Comparison of ENCODE assay signal across 30 cellular contexts in the genomic region with DNA sequence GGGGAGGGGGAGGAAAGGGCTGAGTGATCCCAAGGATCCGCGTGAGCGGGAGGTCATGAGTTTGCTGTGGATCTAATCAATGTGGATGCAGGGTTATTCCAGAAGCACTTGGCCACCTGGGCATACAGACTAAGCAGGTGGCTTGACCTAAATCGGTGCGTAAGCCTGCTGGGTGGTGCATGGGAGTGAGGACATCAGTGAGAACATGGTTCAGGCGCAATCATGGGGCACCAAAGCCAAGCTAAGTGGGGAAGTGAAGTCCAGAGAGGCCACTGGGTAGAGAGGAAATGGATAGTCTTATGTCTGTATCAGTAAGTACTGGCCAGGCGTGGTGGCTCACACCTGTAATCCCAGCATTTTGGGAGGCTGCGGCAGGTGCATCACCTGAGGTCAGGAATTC. TPM values are rescaled to one million over a fixed set of nuclear protein-coding genes. Genes with fewer than 3 reads are reported as not detected.
DNase-seq lines count a peak whose midpoint lies in the region; ATAC-seq, FAIRE-seq and TF ChIP-seq lines count a peak whose summit lies in the region.
"Had no signal": no experiment of that assay in that cellular context is flagged by ENCODE, and none has a peak within 500 bp of the region (broad histone marks: within the 10 kb centered on the region; RNA-seq: fewer than 3 reads in every experiment).

No MANE protein-coding gene starts in this region.

- DNase-seq in GM12891 (ENCODE audit: insufficient read length, low spot score): no peak
- no peak for DNase-seq in GM12878 (ENCODE audit: low read depth, low spot score)
- no peak for DNase-seq in neural progenitor cell (ENCODE audit: low spot score)
- peak; percentile 26 to 35 for DNase-seq in suprapubic skin (ENCODE audit: low spot score in 2 of 2)
- no peak for DNase-seq in cerebellar nuclear complex (lab: John Stamatoyannopoulos, UW)
- no peak for DNase-seq in activated naive CD4-positive, alpha-beta T cell treated with anti-CD3 and anti-CD28 coated beads, Interleukin-2, amount 50 U/mL, for 16 hours
- DNase-seq in CD4-positive, alpha-beta memory T cell: no peak
- DNase-seq: CD4-positive, CD25-positive, alpha-beta regulatory T cell; DMS53; KBM-7; NCI-H1105 treated with DMSO at 0.1 percent for 48 hours; NCI-H146; NCI-H1930; NCI-H446; NCI-H524 treated with DMSO at 0.1 percent for 48 hours; NCI-H774; NK-92 treated with Interleukin-12 subunit alpha and Interleukin-12 subunit beta, amount 100 ng/mL, for 24 hours; PC-9; Right ventricle myocardium superior had no signal

- H4K20me1 ChIP-seq in GM12878 (ENCODE audit: control insufficient read depth, insufficient read depth) (no peaks in the 10 kb centered on the region), neural progenitor cell (ENCODE audit: low read depth) (no peaks in the 10 kb centered on the region)
- H4K20me1 ChIP-seq: BLaER1 had no signal

- peaks cover 6% of the 10 kb centered on the region for H3K9me3 Mint-ChIP-seq in neural progenitor cell
- peaks cover 0 to 9% (median 1%) of the 10 kb centered on the region in 8 donors for H3K9me3 Mint-ChIP-seq in CD4-positive, alpha-beta memory T cell

- H3K27ac ChIP-seq in GM12878 (ENCODE audit: control insufficient read depth, insufficient read depth) (no peak overlapping the region), neural progenitor cell (no peak overlapping the region), suprapubic skin (no peak overlapping the region)
- H3K27ac ChIP-seq in CD4-positive, alpha-beta memory T cell (ENCODE audit: low read depth, low read length): no peak overlapping the region
- H3K27ac ChIP-seq: BLaER1, PC-9 had no signal

- TF ChIP-seq CTCF in GM12878 (IDR thresholded peaks at IDR 0.05 in 2 of 3, conservative IDR thresholded peaks at IDR 0.05 in 1 of 3; ENCODE audit: control insufficient read depth in 2 of 3, extremely low read depth in 1 of 3, insufficient read depth in 1 of 3, low read depth in 3 of 3, low read length in 3 of 3) (no peak), neural progenitor cell (IDR thresholded peaks at IDR 0.05) (no peak), suprapubic skin (IDR thresholded peaks at IDR 0.05) (no peak)

- POLR2A ChIA-PET in GM12878 (lab: Charles Lee): interaction anchor here (1.0 to 1.8 kb wide), 2 partner anchors 8 to 11 kb away, joined by 3 to 4 read pairs; no protein-coding TSS in a partner anchor
- POLR2A ChIA-PET in CD4-positive, alpha-beta memory T cell (lab: Charles Lee; ENCODE audit: partially characterized antibody): no interaction called here

- ATAC-seq in GM12878: no peak

- no peaks in the 10 kb centered on the region for H3K27me3 ChIP-seq in GM12878 (replicated peaks in 1 of 2; ENCODE audit: control insufficient read depth in 2 of 2, insufficient read depth in 2 of 2, low read length in 1 of 2)
- peaks cover 7% of the 10 kb centered on the region for H3K27me3 ChIP-seq in neural progenitor cell
- peaks cover 20% of the 10 kb centered on the region for H3K27me3 ChIP-seq in suprapubic skin
- H3K27me3 ChIP-seq in CD4-positive, alpha-beta memory T cell (ENCODE audit: insufficient read depth, low read length): no peaks in the 10 kb centered on the region
- H3K27me3 ChIP-seq: BLaER1 had no signal

- TF ChIP-seq RAD21 in GM12878 (IDR thresholded peaks at IDR 0.05; ENCODE audit: insufficient read depth, low read depth, low read length): no peak

- H3K4me3 Mint-ChIP-seq in neural progenitor cell: peak overlapping the region; percentile 19
- H3K4me3 Mint-ChIP-seq in CD4-positive, alpha-beta memory T cell: no peak overlapping the region
- H3K4me3 Mint-ChIP-seq: CD4-positive, CD25-positive, alpha-beta regulatory T cell had no signal

- H3K4me1 ChIP-seq in GM12878 (ENCODE audit: control insufficient read depth, insufficient read depth, low read length) (no peaks in the 10 kb centered on the region), neural progenitor cell (no peaks in the 10 kb centered on the region), suprapubic skin (no peaks in the 10 kb centered on the region)
- H3K4me1 ChIP-seq in CD4-positive, alpha-beta memory T cell (ENCODE audit: insufficient read depth, low read length): no peaks in the 10 kb centered on the region
- H3K4me1 ChIP-seq: BLaER1 had no signal

- no TSS peak for BruUV-seq in GM12878 (replicated peaks; lab: Mats Ljungman, UMichigan)

- no peaks in the 10 kb centered on the region for H3K36me3 Mint-ChIP-seq in neural progenitor cell
- H3K36me3 Mint-ChIP-seq in CD4-positive, alpha-beta memory T cell: peaks cover 0 to 5% of the 10 kb centered on the region in 2 donors

- RAD21 ChIA-PET in GM12878 (lab: Charles Lee; ENCODE audit: unreplicated experiment): no interaction called here

- TF ChIP-seq POLR2A in GM12891 (IDR thresholded peaks at IDR 0.05; ENCODE audit: low read depth, low read length) (peak; percentile 48; the same call in 1 of the 2 replicates), GM12878 (IDR thresholded peaks at IDR 0.05; ENCODE audit: low read depth, low read length) (peak; percentile 47), suprapubic skin (IDR thresholded peaks at IDR 0.05) (no peak)

- FAIRE-seq in GM12891 (lab: Jason Lieb, UNC) (peak; percentile 48), GM12878 (lab: Jason Lieb, UNC) (no peak)
- FAIRE-seq: A204.1, G401.6, GM19239, H54, HTR-8/SVneo had no signal

- H3K9me3 ChIP-seq in GM12878 (replicated peaks; ENCODE audit: control insufficient read depth, insufficient read depth, low read length): peaks cover 11% of the 10 kb centered on the region
- no peaks in the 10 kb centered on the region for H3K9me3 ChIP-seq in neural progenitor cell (ENCODE audit: low read depth)
- peaks cover 3% of the 10 kb centered on the region for H3K9me3 ChIP-seq in suprapubic skin
- H3K9me3 ChIP-seq in CD4-positive, alpha-beta memory T cell (ENCODE audit: control insufficient read depth in 1 of 2, low read length in 2 of 2): no peaks in the 10 kb centered on the region
- H3K9me3 ChIP-seq: BLaER1 had no signal

- SMC1A ChIA-PET in GM12878 (lab: Charles Lee; ENCODE audit: uncharacterized antibody, unreplicated experiment): interaction anchor here (1.4 kb wide), 1 partner anchor 12 kb away, joined by 3 read pairs; no protein-coding TSS in a partner anchor

- CTCF ChIA-PET in GM12878 (lab: Yijun Ruan, JAX): no interaction called here
- CTCF ChIA-PET in CD4-positive, alpha-beta memory T cell (lab: Charles Lee; ENCODE audit: partially characterized antibody): interaction anchor here (0.7 kb wide), 1 partner anchor 26 kb away, joined by 3 read pairs; no protein-coding TSS in a partner anchor

- H3K9ac ChIP-seq in GM12878 (ENCODE audit: control insufficient read depth, insufficient read depth, low read length): no peak overlapping the region
- no peak overlapping the region for H3K9ac ChIP-seq in neural progenitor cell
- H3K9ac ChIP-seq: BLaER1 had no signal

- H3K79me2 ChIP-seq in GM12878 (ENCODE audit: control insufficient read depth, insufficient read depth, low read length): no peaks in the 10 kb centered on the region; the same call in 1 of the 2 replicates
- H3K79me2 ChIP-seq in neural progenitor cell (ENCODE audit: low read depth): no peaks in the 10 kb centered on the region

- intact Hi-C loops in GM12878 (cut with micrococcal nuclease; ENCODE audit: unreplicated experiment): no loop called here
- intact Hi-C loops in CD4-positive, alpha-beta memory T cell (cut with micrococcal nuclease): no loop called here

- TF ChIP-seq EP300 in GM12878 (IDR thresholded peaks at IDR 0.05; ENCODE audit: borderline replicate concordance in 1 of 2, control insufficient read depth in 1 of 2, low read depth in 2 of 2, low read length in 2 of 2): no peak
- no peak for TF ChIP-seq EP300 in suprapubic skin (IDR thresholded peaks at IDR 0.05)

- H3K36me3 ChIP-seq in GM12878 (ENCODE audit: control insufficient read depth in 2 of 2, insufficient read depth in 2 of 2, low read length in 1 of 2) (peaks cover 12 to 66% of the 10 kb centered on the region in 2 experiments), neural progenitor cell (no peaks in the 10 kb centered on the region), suprapubic skin (no peaks in the 10 kb centered on the region)
- no peaks in the 10 kb centered on the region for H3K36me3 ChIP-seq in CD4-positive, alpha-beta memory T cell (ENCODE audit: insufficient read depth, low read length)
- H3K36me3 ChIP-seq: BLaER1 had no signal

- WGBS in GM12878 (ENCODE audit: insufficient coverage, insufficient replicate concordance, low lambda C conversion rate, missing lambda C conversion rate): 93% methylated on average over 8 of the region's 8 CpGs
- WGBS in suprapubic skin: 90% methylated on average over 8 of the region's 8 CpGs

- H3F3A ChIP-seq in neural progenitor cell (ENCODE audit: low read depth): no peaks in the 10 kb centered on the region

- in situ Hi-C loops in GM12878 (cut with MboI): no loop called here

- H3K4me3 ChIP-seq in GM12878 (no peak overlapping the region), neural progenitor cell (no peak overlapping the region), suprapubic skin (no peak overlapping the region)
- H3K4me3 ChIP-seq in CD4-positive, alpha-beta memory T cell (ENCODE audit: low read length in 2 of 2): no peak overlapping the region
- H3K4me3 ChIP-seq: BLaER1, PC-9 had no signal

- no peaks in the 10 kb centered on the region for H3K4me1 Mint-ChIP-seq in neural progenitor cell
- H3K4me1 Mint-ChIP-seq in CD4-positive, alpha-beta memory T cell: no peaks in the 10 kb centered on the region

- H2AFZ ChIP-seq in GM12878 (ENCODE audit: control insufficient read depth, low read depth, low read length): no peak overlapping the region
- no peak overlapping the region for H2AFZ ChIP-seq in neural progenitor cell (replicated peaks)
- H2AFZ ChIP-seq: PC-9 had no signal

- no peak overlapping the region for H3K4me2 ChIP-seq in GM12878 (ENCODE audit: control insufficient read depth, insufficient read depth)
- H3K4me2 ChIP-seq in neural progenitor cell: no peak overlapping the region
- H3K4me2 ChIP-seq: BLaER1, PC-9 had no signal

- peaks cover 6% of the 10 kb centered on the region for H3K27me3 Mint-ChIP-seq in neural progenitor cell (ENCODE audit: insufficient read depth, low read depth)
- H3K27me3 Mint-ChIP-seq in CD4-positive, alpha-beta memory T cell: peaks cover 2 to 4% of the 10 kb centered on the region in 2 donors

- H3K27ac Mint-ChIP-seq in neural progenitor cell: no peak overlapping the region
- H3K27ac Mint-ChIP-seq in CD4-positive, alpha-beta memory T cell: no peak overlapping the region
- H3K27ac Mint-ChIP-seq: CD4-positive, CD25-positive, alpha-beta regulatory T cell had no signal

RNA-seq across cellular contexts. Expression of a gene that starts 18.9 kb away (rescaled TPM):
- polyA plus RNA-seq in GM12891 (2012; ENCODE audit: low read depth, missing spikeins): 1.4 TPM
- total RNA-seq in GM12878 (2013; cell fraction: nucleolus; rRNA removed): 51.1 and 52.2 TPM in 2 replicates
- 1.5 and 1.8 TPM in 2 replicates for total RNA-seq in GM12878 (2014; rRNA removed)
- 1.3 and 1.4 TPM in 2 replicates for total RNA-seq in GM12878 (2014; rRNA removed; fragmentation: Illumina TruSeq; extraction: Trizol)
- 2.8 and 3.1 TPM in 2 replicates for total RNA-seq in GM12878 (2021)
- polyA plus RNA-seq in GM12878 (2011; ENCODE audit: low read depth): 1.3 TPM
- polyA plus RNA-seq in GM12878 (2011; rRNA removed): 0.76 and 1.2 TPM in 2 replicates
- polyA plus RNA-seq in GM12878 (2011; cell fraction: cytosol; rRNA removed): 1.1 and 1.5 TPM in 2 replicates
- polyA plus RNA-seq in GM12878 (2011; cell fraction: nucleus; rRNA removed): 8.7 and 9.7 TPM in 2 replicates
- polyA plus RNA-seq in GM12878 (2012): 2.2 and 2.5 TPM in 2 replicates
- polyA plus RNA-seq in GM12878 (2014; fragmentation: Illumina TruSeq; extraction: Trizol): 0.33 and 0.94 TPM in 2 replicates
- under 1 TPM; 0.39 to 0.49 TPM for polyA plus RNA-seq in GM12878 (2014; fragmentation: Nextera tagmentation; extraction: Ambion mirVana)
- polyA plus RNA-seq in GM12878 (2014; rRNA removed): 1.9 and 2.5 TPM in 2 replicates
- polyA plus RNA-seq in GM12878 (2016; fragmentation: Nextera tagmentation; extraction: Ambion mirVana): under 1 TPM; 0.40 to 0.67 TPM
- 2.9 and 6.6 TPM in 2 replicates for polyA minus RNA-seq in GM12878 (2011; rRNA and poly(A)+ RNA removed)
- 0.83 TPM in 1 of 2 replicates, not detected in the other for polyA minus RNA-seq in GM12878 (2011; cell fraction: cytosol; rRNA and poly(A)+ RNA removed)
- polyA minus RNA-seq in GM12878 (2011; cell fraction: nucleus; rRNA and poly(A)+ RNA removed): 5.7 and 12.0 TPM in 2 replicates
- total RNA-seq in neural progenitor cell (ENCODE audit: low replicate concordance): not detected in 2 replicates
- total RNA-seq in suprapubic skin: 1 to 10 TPM in 1 of 4 donors, under 1 TPM in 3; 0.26 to 1.0 (median 0.65) TPM
- not detected for total RNA-seq in CD4-positive, alpha-beta memory T cell
- polyA plus RNA-seq in CD4-positive, alpha-beta memory T cell: under 1 TPM in 1 of 2 donors, not detected in 1; 0.14 TPM
- total RNA-seq: CD4-positive, CD25-positive, alpha-beta regulatory T cell; LHCN-M2; MCF 10A; PC-9; RPMI7951; SK-MEL-5 had no signal
- polyA plus RNA-seq: AG04450; CD4-positive, CD25-positive, alpha-beta regulatory T cell had no signal

RNA-seq across cellular contexts. Expression of a gene that starts 49.4 kb away (rescaled TPM):
- 115 TPM for polyA plus RNA-seq in GM12891 (2012; ENCODE audit: low read depth, missing spikeins)
- total RNA-seq in GM12878 (2013; cell fraction: nucleolus; rRNA removed): 293 and 314 TPM in 2 replicates
- total RNA-seq in GM12878 (2014; rRNA removed) (40.3 and 44.7 TPM in 2 replicates), GM12878 (2014; rRNA removed; fragmentation: Illumina TruSeq; extraction: Trizol) (26.4 and 27.9 TPM in 2 replicates), GM12878 (2021) (76.7 and 81.7 TPM in 2 replicates), neural progenitor cell (ENCODE audit: low replicate concordance) (not detected in 2 replicates), suprapubic skin (1 to 10 TPM in 3 of 4 donors, under 1 TPM in 1; 0.30 to 5.1 (median 1.5) TPM)
- polyA plus RNA-seq in GM12878 (2011; ENCODE audit: low read depth): 68.9 TPM
- polyA plus RNA-seq in GM12878 (2011; rRNA removed) (73.5 and 146 TPM in 2 replicates), GM12878 (2014; fragmentation: Illumina TruSeq; extraction: Trizol) (31.6 and 54.7 TPM in 2 replicates), GM12878 (2014; fragmentation: Nextera tagmentation; extraction: Ambion mirVana) (1 to 10 TPM; 6.7 to 7.4 TPM), GM12878 (2014; rRNA removed) (86.5 and 99.8 TPM in 2 replicates), GM12878 (2016; fragmentation: Nextera tagmentation; extraction: Ambion mirVana) (100 to 1,000 TPM; 103 to 109 TPM)
- polyA plus RNA-seq in GM12878 (2011; cell fraction: cytosol; rRNA removed): 164 and 182 TPM in 2 replicates
- 666 and 871 TPM in 2 replicates for polyA plus RNA-seq in GM12878 (2011; cell fraction: nucleus; rRNA removed)
- polyA plus RNA-seq in GM12878 (2012): 144 and 184 TPM in 2 replicates
- polyA minus RNA-seq in GM12878 (2011; rRNA and poly(A)+ RNA removed): 99.0 and 156 TPM in 2 replicates
- polyA minus RNA-seq in GM12878 (2011; cell fraction: cytosol; rRNA and poly(A)+ RNA removed): 50.8 and 58.4 TPM in 2 replicates
- polyA minus RNA-seq in GM12878 (2011; cell fraction: nucleus; rRNA and poly(A)+ RNA removed): 143 and 160 TPM in 2 replicates
- total RNA-seq in CD4-positive, alpha-beta memory T cell: under 1 TPM; 0.17 to 0.25 TPM
- polyA plus RNA-seq in CD4-positive, alpha-beta memory T cell: under 1 TPM; 0.13 to 0.47 TPM
- total RNA-seq: LHCN-M2, MCF 10A, PC-9, RPMI7951 had no signal
- polyA plus RNA-seq: AG04450; CD4-positive, CD25-positive, alpha-beta regulatory T cell had no signal

RNA-seq across cellular contexts. Expression of a gene that starts 59.7 kb away (rescaled TPM):
- polyA plus RNA-seq in GM12891 (2012; ENCODE audit: low read depth, missing spikeins): not detected
- total RNA-seq in GM12878 (2013; cell fraction: nucleolus; rRNA removed): not detected in 2 replicates
- total RNA-seq in GM12878 (2014; rRNA removed): not detected in 2 replicates
- total RNA-seq in GM12878 (2014; rRNA removed; fragmentation: Illumina TruSeq; extraction: Trizol): not detected in 2 replicates
- total RNA-seq in GM12878 (2021): not detected in 2 replicates
- not detected for polyA plus RNA-seq in GM12878 (2011; ENCODE audit: low read depth)
- polyA plus RNA-seq in GM12878 (2011; rRNA removed): 0.07 and 0.23 TPM in 2 replicates
- polyA plus RNA-seq in GM12878 (2011; cell fraction: cytosol; rRNA removed): not detected in 2 replicates
- polyA plus RNA-seq in GM12878 (2011; cell fraction: nucleus; rRNA removed): 0.16 and 0.22 TPM in 2 replicates
- not detected in 2 replicates for polyA plus RNA-seq in GM12878 (2012)
- 0.18 TPM in 1 of 2 replicates, not detected in the other for polyA plus RNA-seq in GM12878 (2014; fragmentation: Illumina TruSeq; extraction: Trizol)
- polyA plus RNA-seq in GM12878 (2014; fragmentation: Nextera tagmentation; extraction: Ambion mirVana): not detected
- polyA plus RNA-seq in GM12878 (2014; rRNA removed): not detected in 2 replicates
- polyA plus RNA-seq in GM12878 (2016; fragmentation: Nextera tagmentation; extraction: Ambion mirVana): not detected
- polyA minus RNA-seq in GM12878 (2011; rRNA and poly(A)+ RNA removed): not detected in 2 replicates
- polyA minus RNA-seq in GM12878 (2011; cell fraction: cytosol; rRNA and poly(A)+ RNA removed): not detected in 2 replicates
- polyA minus RNA-seq in GM12878 (2011; cell fraction: nucleus; rRNA and poly(A)+ RNA removed): not detected in 2 replicates
- not detected in 2 replicates for total RNA-seq in neural progenitor cell (ENCODE audit: low replicate concordance)
- not detected for total RNA-seq in suprapubic skin
- total RNA-seq in CD4-positive, alpha-beta memory T cell: not detected
- not detected for polyA plus RNA-seq in CD4-positive, alpha-beta memory T cell
- total RNA-seq: CD4-positive, CD25-positive, alpha-beta regulatory T cell; LHCN-M2; MCF 10A; PC-9; Right ventricle myocardium superior; RPMI7951; SK-MEL-5 had no signal
- polyA plus RNA-seq: AG04450; CD4-positive, CD25-positive, alpha-beta regulatory T cell had no signal

Comparison
In these comparisons a context has a peak if more than half of its experiments do, and no peak if none do; other contexts are left out.
1. DNase-seq: peak in suprapubic skin (2 of 2); none in GM12891 (single experiment), GM12878 (single experiment), neural progenitor cell (single experiment), cerebellar nuclear complex (0 of 2), activated naive CD4-positive, alpha-beta T cell treated with anti-CD3 and anti-CD28 coated beads, Interleukin-2, amount 50 U/mL, for 16 hours (single experiment) and CD4-positive, alpha-beta memory T cell (0 of 5).
2. POLR2A ChIP-seq: peak in GM12891 (single experiment) and GM12878 (single experiment); none in suprapubic skin (0 of 2).
3. RNA of a gene that starts 49.4 kb away (total RNA-seq): 26.4 to 314 TPM in GM12878; 0.30 to 5.1 TPM in suprapubic skin, 0.17 to 0.25 TPM in CD4-positive, alpha-beta memory T cell and not detected in neural progenitor cell; every median in the first group is over 4 times any median in the second.